20 cellular contexts compared by ENCODE assay signal in genomic region chr2:12607971-12608370, GRCh38.
DNase-seq lines count a peak whose midpoint lies in the region; ATAC-seq, FAIRE-seq and TF ChIP-seq lines count a peak whose summit lies in the region.
"Had no signal": no experiment of that assay in that cellular context is flagged by ENCODE, and none has a peak within 500 bp of the region (broad histone marks: within the 10 kb centered on the region; RNA-seq: fewer than 3 reads in every experiment).

No MANE protein-coding gene starts in this region.

- peaks cover 7 to 8% of the 10 kb centered on the region in 2 donors for H3K4me1 ChIP-seq in small intestine (ENCODE audit: control insufficient read depth in 2 of 2, insufficient read depth in 1 of 2, low read depth in 1 of 2, low read length in 1 of 2)

- H3K4me1 Mint-ChIP-seq in stimulated activated naive CD8-positive, alpha-beta T cell treated with anti-CD3 and anti-CD28 coated beads, Interleukin-15, amount 100 ng/mL, for 72 hours = peaks cover 6% of the 10 kb centered on the region

- DNase-seq in stimulated activated CD4-positive, alpha-beta T cell treated with anti-CD3 and anti-CD28 coated beads, Interleukin-15, amount 100 ng/mL, for 24 hours = peak; percentile 21
- DNase-seq in stimulated activated CD4-positive, alpha-beta T cell treated with anti-CD3 and anti-CD28 coated beads, Interleukin-12 subunit alpha, Interleukin-12 subunit beta, amount 100 ng/mL, for 4 hours = no peak
- peak; percentile 21 for DNase-seq in SW480 (ENCODE audit: low spot score)
- peak; percentile 80 for DNase-seq in epithelial cell of proximal tubule (ENCODE audit: low read depth)
- peak in 1 of 2 donors; percentile 17 for DNase-seq in stimulated activated naive CD8-positive, alpha-beta T cell treated with anti-CD3 and anti-CD28 coated beads, Interleukin-15, amount 100 ng/mL, for 72 hours
- no peak for DNase-seq in NCI-H2081 treated with DMSO at 0.1 percent for 48 hours (lab: John Stamatoyannopoulos, UW)
- no peak for DNase-seq in GM03348 (ENCODE audit: low spot score)
- DNase-seq in small intestine = no peak
- DNase-seq: activated effector memory CD4-positive, alpha-beta T cell treated with anti-CD3 and anti-CD28 coated beads, Interleukin-2, amount 50 U/mL, for 16 hours; DND-41; foreskin melanocyte; H7; NCI-H187 treated with DMSO at 0.1 percent for 48 hours; NCI-H446 had no signal

- H3K9me3 Mint-ChIP-seq in stimulated activated naive CD8-positive, alpha-beta T cell treated with anti-CD3 and anti-CD28 coated beads, Interleukin-15, amount 100 ng/mL, for 72 hours = no peaks in the 10 kb centered on the region

- no peak for TF ChIP-seq CTCF in epithelial cell of proximal tubule (conservative IDR thresholded peaks at IDR 0.05; ENCODE audit: low read depth, low read length)

- H3K27me3 Mint-ChIP-seq in stimulated activated naive CD8-positive, alpha-beta T cell treated with anti-CD3 and anti-CD28 coated beads, Interleukin-15, amount 100 ng/mL, for 72 hours = no peaks in the 10 kb centered on the region

- H3K27ac ChIP-seq in small intestine (ENCODE audit: low read depth in 1 of 2, low read length in 1 of 2) = no peak overlapping the region
- H3K27ac ChIP-seq: neutrophil, VCaP had no signal

- no peaks in the 10 kb centered on the region for H3K9me3 ChIP-seq in small intestine (ENCODE audit: control insufficient read depth, low read depth)
- H3K9me3 ChIP-seq: neutrophil had no signal

- H3K27me3 ChIP-seq in small intestine (ENCODE audit: control insufficient read depth in 2 of 2, insufficient read depth in 2 of 2, low read length in 2 of 2) = no peaks in the 10 kb centered on the region
- H3K27me3 ChIP-seq: neutrophil had no signal

- no peak overlapping the region for H3K4me3 ChIP-seq in epithelial cell of proximal tubule (ENCODE audit: low read depth, low read length)
- no peak overlapping the region for H3K4me3 ChIP-seq in small intestine (ENCODE audit: low read depth in 1 of 2, low read length in 2 of 2)

- H3K36me3 ChIP-seq in small intestine (ENCODE audit: control insufficient read depth in 2 of 2, insufficient read depth in 2 of 2, low read length in 2 of 2) = no peaks in the 10 kb centered on the region
- H3K36me3 ChIP-seq: neutrophil had no signal

- H3K4me3 Mint-ChIP-seq in stimulated activated naive CD8-positive, alpha-beta T cell treated with anti-CD3 and anti-CD28 coated beads, Interleukin-15, amount 100 ng/mL, for 72 hours = no peak overlapping the region

- H3K27ac Mint-ChIP-seq in stimulated activated naive CD8-positive, alpha-beta T cell treated with anti-CD3 and anti-CD28 coated beads, Interleukin-15, amount 100 ng/mL, for 72 hours = peak overlapping the region in 1 of 2 donors; percentile 86

- no peak for FAIRE-seq in small intestine (lab: Jason Lieb, UNC)
- FAIRE-seq: colon, GM19239, urothelium cell line had no signal

- 89 to 90% (median 90%) methylated on average over 3 of the region's 3 CpGs for WGBS in small intestine, 3 donors

- ATAC-seq in stimulated activated naive CD8-positive, alpha-beta T cell treated with anti-CD3 and anti-CD28 coated beads, Interleukin-15, amount 100 ng/mL, for 72 hours = peak; percentile 87
- ATAC-seq: left lobe of liver had no signal

Comparison
In these comparisons a context has a peak if more than half of its experiments do, and no peak if none do; other contexts are left out.
1. DNase-seq: peak in stimulated activated CD4-positive, alpha-beta T cell treated with anti-CD3 and anti-CD28 coated beads, Interleukin-15, amount 100 ng/mL, for 24 hours (single experiment), SW480 (single experiment) and epithelial cell of proximal tubule (single experiment); none in stimulated activated CD4-positive, alpha-beta T cell treated with anti-CD3 and anti-CD28 coated beads, Interleukin-12 subunit alpha, Interleukin-12 subunit beta, amount 100 ng/mL, for 4 hours (single experiment), NCI-H2081 treated with DMSO at 0.1 percent for 48 hours (single experiment), GM03348 (single experiment) and small intestine (single experiment).